Comparison of ENCODE assay signal across 11 cellular contexts in genomic region chr3:149371001-149371722, GRCh38. TPM values are rescaled to one million over a fixed set of nuclear protein-coding genes. Genes with fewer than 3 reads are reported as not detected.
A peak's percentile ranks its signal among the peaks of the same experiment; 100 is the strongest.
DNase-seq lines count a peak whose midpoint lies in the region; ATAC-seq, FAIRE-seq and TF ChIP-seq lines count a peak whose summit lies in the region.
"Had no signal": no experiment of that assay in that cellular context is flagged by ENCODE, and none has a peak within 500 bp of the region (broad histone marks: within the 10 kb centered on the region; RNA-seq: fewer than 3 reads in every experiment).

No MANE protein-coding gene starts in this region.

- no peak overlapping the region for H3K4me3 ChIP-seq in esophagus muscularis mucosa
- H3K4me3 ChIP-seq in retinal pigment epithelial cell (ENCODE audit: low read length): no peak overlapping the region
- H3K4me3 ChIP-seq: GM12878 had no signal

- 55% methylated on average over 7 of the region's 7 CpGs for WGBS in esophagus muscularis mucosa

- peak; percentile 33 for FAIRE-seq in GM12891 (lab: Jason Lieb, UNC)
- FAIRE-seq: GM12878 had no signal

- TF ChIP-seq CTCF in esophagus muscularis mucosa (IDR thresholded peaks at IDR 0.05): no peak
- TF ChIP-seq CTCF in retinal pigment epithelial cell (conservative IDR thresholded peaks at IDR 0.05; ENCODE audit: low read depth, low read length): peak; percentile 29

- no peak for DNase-seq in GM12891 (ENCODE audit: insufficient read length, low spot score)
- peak; percentile 17 to 75 for DNase-seq in NOMO-1 (lab: John Stamatoyannopoulos, UW; ENCODE audit: unreplicated experiment in 2 of 2)
- DNase-seq in esophagus muscularis mucosa (ENCODE audit: extremely low spot score): no peak
- peak; percentile 56 for DNase-seq in retinal pigment epithelial cell (ENCODE audit: low read depth)
- DNase-seq in SHP77 (lab: John Stamatoyannopoulos, UW): no peak
- DNase-seq: activated T-cell treated with anti-CD3 and anti-CD28 coated beads, Interleukin-2, amount 50 U/mL, for 48 hours; stimulated activated CD4-positive, alpha-beta T cell treated with anti-CD3 and anti-CD28 coated beads, Interleukin-1b, Interleukin-23, amount 100 ng/mL, for 48 hours had no signal

- TF ChIP-seq EP300 in esophagus muscularis mucosa (IDR thresholded peaks at IDR 0.05): no peak

- H3K36me3 ChIP-seq in esophagus muscularis mucosa: peaks cover 0 to 64% (median 0%) of the 10 kb centered on the region in 4 donors

- no peak for TF ChIP-seq POLR2A in GM12891 (IDR thresholded peaks at IDR 0.05; ENCODE audit: low read depth, low read length)
- no peak for TF ChIP-seq POLR2A in esophagus muscularis mucosa (IDR thresholded peaks at IDR 0.05; ENCODE audit: low read depth)

- no peaks in the 10 kb centered on the region for H3K27me3 ChIP-seq in esophagus muscularis mucosa

- H3K9me3 ChIP-seq in esophagus muscularis mucosa: no peaks in the 10 kb centered on the region

- intact Hi-C loops in esophagus muscularis mucosa (cut with DNase I): no loop called here

- peaks cover 14 to 34% (median 27%) of the 10 kb centered on the region in 4 donors for H3K4me1 ChIP-seq in esophagus muscularis mucosa

- peak overlapping the region; percentile 24 to 68 (median 58) for H3K27ac ChIP-seq in esophagus muscularis mucosa (replicated peaks in 1 of 4)

- ATAC-seq in GM21717 (IDR thresholded peaks at IDR 0.05; ENCODE audit: unreplicated experiment) (no peak), GM21360 (IDR thresholded peaks at IDR 0.05; ENCODE audit: unreplicated experiment) (no peak), HG03097 (IDR thresholded peaks at IDR 0.05; ENCODE audit: low FRiP score, unreplicated experiment) (no peak)
- ATAC-seq: GM12878 had no signal

TF ChIP-seq in GM12891, 5 proteins besides CTCF, POLR2A, EP300 and RAD21:
- TF ChIP-seq POU2F2 (IDR thresholded peaks at IDR 0.05; ENCODE audit: low read depth, low read length): no peak
- TF ChIP-seq TAF1 (IDR thresholded peaks at IDR 0.05; ENCODE audit: low read depth, low read length): no peak
- no peak for TF ChIP-seq POLR2AphosphoS5 (IDR thresholded peaks at IDR 0.05; ENCODE audit: low read depth, low read length)
- TF ChIP-seq SPI1 (IDR thresholded peaks at IDR 0.05; ENCODE audit: low read depth, low read length): no peak
- no peak for TF ChIP-seq PAX5 (IDR thresholded peaks at IDR 0.05; ENCODE audit: insufficient read depth, low read length, severe bottlenecking)

RNA-seq across cellular contexts. Expression of gene TM4SF1, which starts 6.3 kb away (rescaled TPM):
- not detected for polyA plus RNA-seq in GM12891 (2012; ENCODE audit: low read depth, missing spikeins)
- 100 to 1,000 TPM in 1 of 4 donors, 10 to 100 TPM in 3; 28.7 to 151 (median 77.7) TPM for total RNA-seq in esophagus muscularis mucosa

RNA-seq across cellular contexts. Expression of gene TM4SF18, which starts 37.7 kb away (rescaled TPM):
- polyA plus RNA-seq in GM12891 (2012; ENCODE audit: low read depth, missing spikeins): not detected
- 10 to 100 TPM in 1 of 4 donors, 1 to 10 TPM in 2, under 1 TPM in 1; 0.83 to 10.6 (median 6.5) TPM for total RNA-seq in esophagus muscularis mucosa
- total RNA-seq: GM12878 had no signal

Comparison
In these comparisons a context has a peak if more than half of its experiments do, and no peak if none do; other contexts are left out.
1. DNase-seq: peak in NOMO-1 (2 of 2) and retinal pigment epithelial cell (single experiment); none in GM12891 (single experiment), esophagus muscularis mucosa (single experiment) and SHP77 (0 of 2).